Comparison of ENCODE assay signal across 20 cellular contexts in the genomic region with DNA sequence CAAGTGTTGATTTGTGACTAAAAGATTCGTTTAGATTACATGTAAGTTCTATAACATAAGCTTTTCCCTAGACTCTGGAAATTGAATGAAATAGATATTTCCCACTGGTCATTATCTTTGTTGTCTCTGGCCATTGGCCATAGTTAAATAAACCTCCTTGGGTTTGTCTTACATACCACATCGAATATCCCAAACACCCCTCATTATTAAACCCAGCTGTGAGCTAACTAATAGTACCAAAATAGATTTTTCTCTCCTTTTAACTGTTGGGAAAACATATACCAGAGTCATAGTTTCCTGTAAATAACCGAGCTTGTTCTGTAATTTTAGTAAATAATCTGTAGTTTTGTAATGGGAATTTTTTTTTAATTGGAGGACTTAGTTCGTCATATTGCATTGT.
DNase-seq lines count a peak whose midpoint lies in the region; ATAC-seq, FAIRE-seq and TF ChIP-seq lines count a peak whose summit lies in the region.
"Had no signal": no experiment of that assay in that cellular context is flagged by ENCODE, and none has a peak within 500 bp of the region (broad histone marks: within the 10 kb centered on the region; RNA-seq: fewer than 3 reads in every experiment).

No MANE protein-coding gene starts in this region.

- no peak overlapping the region for H4K8ac ChIP-seq in IMR-90 (ENCODE audit: low read depth in 2 of 2, low read length in 2 of 2)

- CTCF ChIA-PET in A673 (lab: Charles Lee) (no interaction called here), IMR-90 (lab: Yijun Ruan, JAX) (no interaction called here), RWPE1 (lab: Yijun Ruan, JAX) (no interaction called here)

- POLR2A ChIA-PET in A673 (lab: Charles Lee; ENCODE audit: low non-redundant PET) = no interaction called here
- POLR2A ChIA-PET in IMR-90 (lab: Charles Lee; ENCODE audit: unreplicated experiment) = no interaction called here
- POLR2A ChIA-PET in RWPE1 (lab: Yijun Ruan, JAX; ENCODE audit: low non-redundant PET) = no interaction called here

- H3K79me1 ChIP-seq in IMR-90 (ENCODE audit: low read depth in 1 of 2, low read length in 2 of 2) = no peaks in the 10 kb centered on the region

- H3K9me3 ChIP-seq in A673 (ENCODE audit: low read depth, low read length, poor library complexity, severe bottlenecking) = no peaks in the 10 kb centered on the region
- no peaks in the 10 kb centered on the region for H3K9me3 ChIP-seq in IMR-90 (ENCODE audit: control insufficient read depth, insufficient read depth, low read length)
- H3K9me3 ChIP-seq: BE2C had no signal

- TF ChIP-seq POLR2A in IMR-90 (IDR thresholded peaks at IDR 0.05; ENCODE audit: low read depth, low read length) = no peak

- no peak overlapping the region for H3K14ac ChIP-seq in IMR-90 (replicated peaks; ENCODE audit: low read depth, low read length)

- no peak overlapping the region for H4K5ac ChIP-seq in IMR-90 (ENCODE audit: low read depth, low read length)

- H2BK15ac ChIP-seq in IMR-90 (ENCODE audit: low read depth, low read length) = no peak overlapping the region

- BruUV-seq in A673 (replicated peaks; lab: Mats Ljungman, UMichigan) (no TSS peak), IMR-90 (replicated peaks; lab: Mats Ljungman, UMichigan) (no TSS peak)

- no peak overlapping the region for H2AK5ac ChIP-seq in IMR-90 (ENCODE audit: low read depth, low read length)

- in situ Hi-C loops in IMR-90 (cut with MboI; ENCODE audit: low sequenced_read_pairs) = no loop called here

- FAIRE-seq in endometrium (lab: Jason Lieb, UNC) = peak; percentile 98
- FAIRE-seq: G401.6, GM12892, GM19239 had no signal

- intact Hi-C loops in A673 (cut with micrococcal nuclease; ENCODE audit: unreplicated experiment) (no loop called here), IMR-90 (cut with micrococcal nuclease) (no loop called here)

- DNase-seq in A673 (ENCODE audit: low spot score) (no peak), IMR-90 (peak; percentile 48), fibroblast of peridontal ligament (ENCODE audit: extremely low read depth) (peak; percentile 29), A172 (ENCODE audit: low spot score) (no peak), RWPE1 (ENCODE audit: low spot score) (no peak)
- DNase-seq in stimulated activated CD4-positive, alpha-beta T cell treated with anti-CD3 and anti-CD28 coated beads, Interleukin-2, amount 100 ng/mL, for 24 hours = no peak
- DNase-seq: ACHN; BE2C; CD4-positive, alpha-beta memory T cell; DMS79; EL; GOT3; H9 had no signal

- H3K18ac ChIP-seq in IMR-90 (ENCODE audit: low read depth, low read length) = no peak overlapping the region

- no peak overlapping the region for H3K9ac ChIP-seq in IMR-90 (ENCODE audit: low read depth, low read length)

- no peak overlapping the region for H3K56ac ChIP-seq in IMR-90 (ENCODE audit: extremely low read depth, insufficient read depth, low read length)

- H3K9me1 ChIP-seq in IMR-90 (ENCODE audit: insufficient read depth, low read length) = no peaks in the 10 kb centered on the region

- H2AFZ ChIP-seq in IMR-90 (replicated peaks; ENCODE audit: low read length, poor library complexity) = no peak overlapping the region

- H4K20me1 ChIP-seq in IMR-90 (ENCODE audit: insufficient read depth, low read length) = no peaks in the 10 kb centered on the region

- dilution Hi-C loops in IMR-90 (cut with HindIII; ENCODE audit: low sequenced_read_pairs, unreplicated experiment) = no loop called here

- H3K4ac ChIP-seq in IMR-90 (ENCODE audit: low read depth, low read length) = no peak overlapping the region

- H3K4me3 ChIP-seq in A673 (ENCODE audit: low read depth, low read length, poor library complexity, severe bottlenecking) = no peak overlapping the region
- H3K4me3 ChIP-seq in IMR-90 (ENCODE audit: insufficient read depth, low read depth, low read length) = no peak overlapping the region

- ATAC-seq in IMR-90 (ENCODE audit: low read depth) (peak; percentile 59), HG02840 (IDR thresholded peaks at IDR 0.05; ENCODE audit: low FRiP score, unreplicated experiment) (no peak)

- TF ChIP-seq RAD21 in IMR-90 (IDR thresholded peaks at IDR 0.05; ENCODE audit: low read length) = no peak

- H3K36me3 ChIP-seq in A673 (ENCODE audit: insufficient read depth, low read length, poor library complexity, severe bottlenecking) (no peaks in the 10 kb centered on the region), IMR-90 (ENCODE audit: control insufficient read depth, insufficient read depth, low read length) (no peaks in the 10 kb centered on the region)
- H3K36me3 ChIP-seq: BE2C had no signal

- TF ChIP-seq CTCF in A673 (conservative IDR thresholded peaks at IDR 0.05; ENCODE audit: low read depth, low read length) (no peak), IMR-90 (conservative IDR thresholded peaks at IDR 0.05; ENCODE audit: low read depth, low read length) (no peak), RWPE1 (conservative IDR thresholded peaks at IDR 0.05; ENCODE audit: low read depth) (no peak)

- no peak overlapping the region for H4K91ac ChIP-seq in IMR-90 (ENCODE audit: insufficient read depth, low read depth, low read length)

- no peak overlapping the region for H3K23ac ChIP-seq in IMR-90 (ENCODE audit: low read depth, low read length)

- no peak overlapping the region for H2BK20ac ChIP-seq in IMR-90 (ENCODE audit: low read depth, low read length)

- H2BK5ac ChIP-seq in IMR-90 (ENCODE audit: low read depth, low read length, poor library complexity, severe bottlenecking) = no peak overlapping the region

- no peak overlapping the region for H3K4me2 ChIP-seq in IMR-90 (ENCODE audit: low read depth, low read length)

- no CpG with 5 or more reads among the region's 4 CpGs for WGBS in IMR-90 (ENCODE audit: extremely low coverage in 2 of 2, insufficient read length in 1 of 2), 2 experiments

- H3K27ac ChIP-seq in A673 (ENCODE audit: low read depth, low read length, poor library complexity, severe bottlenecking) (peak overlapping the region; percentile 70), IMR-90 (ENCODE audit: insufficient read depth, low read length) (no peak overlapping the region), RWPE1 (no peak overlapping the region)
- H3K27ac ChIP-seq: 22Rv1, C4-2B had no signal

- H2AK9ac ChIP-seq in IMR-90 (replicated peaks; ENCODE audit: low read depth, low read length, poor library complexity) = no peak overlapping the region

- H3K4me1 ChIP-seq in A673 (ENCODE audit: insufficient read depth, low read length, poor library complexity, severe bottlenecking) = peaks cover 17% of the 10 kb centered on the region
- no peaks in the 10 kb centered on the region; the same call in 1 of the 2 replicates for H3K4me1 ChIP-seq in IMR-90 (ENCODE audit: control insufficient read depth, insufficient read depth, low read length)

- no peaks in the 10 kb centered on the region for H3K27me3 ChIP-seq in A673 (replicated peaks; ENCODE audit: insufficient read depth, low read depth, low read length, poor library complexity)
- H3K27me3 ChIP-seq in IMR-90 (ENCODE audit: control insufficient read depth, insufficient read depth, low read length) = no peaks in the 10 kb centered on the region; the same call in 1 of the 2 replicates
- H3K27me3 ChIP-seq: BE2C had no signal

- H2BK120ac ChIP-seq in IMR-90 (ENCODE audit: low read depth, low read length) = no peak overlapping the region

TF ChIP-seq in IMR-90, 13 proteins besides CTCF, POLR2A, EP300 and RAD21:
- TF ChIP-seq, protein P1, sequence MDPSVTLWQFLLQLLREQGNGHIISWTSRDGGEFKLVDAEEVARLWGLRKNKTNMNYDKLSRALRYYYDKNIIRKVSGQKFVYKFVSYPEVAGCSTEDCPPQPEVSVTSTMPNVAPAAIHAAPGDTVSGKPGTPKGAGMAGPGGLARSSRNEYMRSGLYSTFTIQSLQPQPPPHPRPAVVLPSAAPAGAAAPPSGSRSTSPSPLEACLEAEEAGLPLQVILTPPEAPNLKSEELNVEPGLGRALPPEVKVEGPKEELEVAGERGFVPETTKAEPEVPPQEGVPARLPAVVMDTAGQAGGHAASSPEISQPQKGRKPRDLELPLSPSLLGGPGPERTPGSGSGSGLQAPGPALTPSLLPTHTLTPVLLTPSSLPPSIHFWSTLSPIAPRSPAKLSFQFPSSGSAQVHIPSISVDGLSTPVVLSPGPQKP (IDR thresholded peaks at IDR 0.05; ENCODE audit: borderline replicate concordance, low read depth, low read length) = no peak
- no peak for TF ChIP-seq RFX5 (IDR thresholded peaks at IDR 0.05; ENCODE audit: low read depth, low read length)
- no peak for TF ChIP-seq SMC3 (IDR thresholded peaks at IDR 0.05; ENCODE audit: low read depth, low read length)
- no peak for TF ChIP-seq MAFK (IDR thresholded peaks at IDR 0.05; ENCODE audit: low read depth, low read length)
- TF ChIP-seq FOS (IDR thresholded peaks at IDR 0.05; ENCODE audit: low read depth, low read length) = no peak
- TF ChIP-seq BHLHE40 (IDR thresholded peaks at IDR 0.05; ENCODE audit: low read depth, low read length) = no peak
- TF ChIP-seq, protein P2, sequence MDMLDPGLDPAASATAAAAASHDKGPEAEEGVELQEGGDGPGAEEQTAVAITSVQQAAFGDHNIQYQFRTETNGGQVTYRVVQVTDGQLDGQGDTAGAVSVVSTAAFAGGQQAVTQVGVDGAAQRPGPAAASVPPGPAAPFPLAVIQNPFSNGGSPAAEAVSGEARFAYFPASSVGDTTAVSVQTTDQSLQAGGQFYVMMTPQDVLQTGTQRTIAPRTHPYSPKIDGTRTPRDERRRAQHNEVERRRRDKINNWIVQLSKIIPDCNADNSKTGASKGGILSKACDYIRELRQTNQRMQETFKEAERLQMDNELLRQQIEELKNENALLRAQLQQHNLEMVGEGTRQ (IDR thresholded peaks at IDR 0.05; ENCODE audit: low read depth, low read length) = no peak
- TF ChIP-seq CEBPB (IDR thresholded peaks at IDR 0.05; ENCODE audit: low read depth, low read length) = no peak
- TF ChIP-seq MAZ (IDR thresholded peaks at IDR 0.05; ENCODE audit: borderline replicate concordance, low read depth, low read length) = no peak
- TF ChIP-seq MXI1 (IDR thresholded peaks at IDR 0.05; ENCODE audit: borderline replicate concordance, low read depth, low read length) = no peak
- no peak for TF ChIP-seq RCOR1 (IDR thresholded peaks at IDR 0.05; ENCODE audit: insufficient replicate concordance, low read length)
- no peak for TF ChIP-seq CHD1 (IDR thresholded peaks at IDR 0.05; ENCODE audit: low read depth, low read length)
- no peak for TF ChIP-seq NFE2L2 (IDR thresholded peaks at IDR 0.05; ENCODE audit: low read depth, low read length)

Comparison
In these comparisons a context has a peak if more than half of its experiments do, and no peak if none do; other contexts are left out.
1. DNase-seq: peak in IMR-90 (single experiment) and fibroblast of peridontal ligament (single experiment); none in A673 (single experiment), A172 (single experiment), stimulated activated CD4-positive, alpha-beta T cell treated with anti-CD3 and anti-CD28 coated beads, Interleukin-2, amount 100 ng/mL, for 24 hours (0 of 2) and RWPE1 (single experiment).